Comparison of ENCODE assay signal across 10 cellular contexts in genomic region chr3:45035441-45036301, GRCh38. TPM values are rescaled to one million over a fixed set of nuclear protein-coding genes. Genes with fewer than 3 reads are reported as not detected.
A peak's percentile ranks its signal among the peaks of the same experiment; 100 is the strongest.
DNase-seq lines count a peak whose midpoint lies in the region; ATAC-seq, FAIRE-seq and TF ChIP-seq lines count a peak whose summit lies in the region.
"Had no signal": no experiment of that assay in that cellular context is flagged by ENCODE, and none has a peak within 500 bp of the region (broad histone marks: within the 10 kb centered on the region; RNA-seq: fewer than 3 reads in every experiment).

No MANE protein-coding gene starts in this region.

- H3K36me3 ChIP-seq in brain microvascular endothelial cell (replicated peaks), result no peaks in the 10 kb centered on the region
- no peaks in the 10 kb centered on the region for H3K36me3 ChIP-seq in keratinocyte (ENCODE audit: control insufficient read depth in 2 of 2, extremely low read depth in 1 of 2, insufficient read depth in 2 of 2, low read length in 2 of 2)
- H3K36me3 ChIP-seq: right lobe of liver had no signal

- no peak overlapping the region for H3K9ac ChIP-seq in keratinocyte (ENCODE audit: control insufficient read depth, extremely low read depth, insufficient read depth, low read length)

- H2AFZ ChIP-seq in keratinocyte (ENCODE audit: control insufficient read depth, low read length), result peak overlapping the region; percentile 81

- no peaks in the 10 kb centered on the region for H3K9me1 ChIP-seq in keratinocyte (ENCODE audit: control insufficient read depth, extremely low read depth, insufficient read depth, low read length)

- no peak for FAIRE-seq in keratinocyte (lab: Jason Lieb, UNC)
- FAIRE-seq: A549 had no signal

- TF ChIP-seq CTCF in brain microvascular endothelial cell (IDR thresholded peaks at IDR 0.05; ENCODE audit: low read depth, low read length, missing control alignments) (peak; percentile 25), keratinocyte (optimal IDR thresholded peaks at IDR 0.05 in 1 of 3, IDR thresholded peaks at IDR 0.05 in 1 of 3, conservative IDR thresholded peaks at IDR 0.05 in 1 of 3; ENCODE audit: extremely low read depth in 1 of 3, insufficient read depth in 2 of 3, low read length in 3 of 3) (peak in 1 of 3 experiments; percentile 1)

- peaks cover 15% of the 10 kb centered on the region for H3K4me1 ChIP-seq in keratinocyte (ENCODE audit: control insufficient read depth, extremely low read depth, insufficient read depth, low read length)
- H3K4me1 ChIP-seq: A549 had no signal

- H3K4me2 ChIP-seq in keratinocyte (ENCODE audit: control insufficient read depth, extremely low read depth, insufficient read depth, low read depth, low read length), result peak overlapping the region; percentile 76
- H3K4me2 ChIP-seq: A549 had no signal

- no peaks in the 10 kb centered on the region for H3K9me3 ChIP-seq in keratinocyte (ENCODE audit: control insufficient read depth, low read depth, low read length)
- H3K9me3 ChIP-seq: A549, right lobe of liver had no signal

- H3K79me2 ChIP-seq in keratinocyte (ENCODE audit: control insufficient read depth, insufficient read depth, low read length), result no peaks in the 10 kb centered on the region

- DNase-seq in DMS53 (lab: John Stamatoyannopoulos, UW) (peak; percentile 39), DMS53 treated with DMSO at 0.1 percent for 48 hours (lab: John Stamatoyannopoulos, UW; ENCODE audit: unreplicated experiment) (no peak), brain microvascular endothelial cell (no peak), keratinocyte (ENCODE audit: low read depth, low spot score) (no peak), NCI-H1930 (lab: John Stamatoyannopoulos, UW) (no peak)
- peak; percentile 41 for DNase-seq in stimulated activated CD8-positive, alpha-beta memory T cell treated with anti-CD3 and anti-CD28 coated beads, Interleukin-4, amount 100 ng/mL, for 48 hours

- H3K27ac ChIP-seq in brain microvascular endothelial cell (no peak overlapping the region), keratinocyte (ENCODE audit: control insufficient read depth, insufficient read depth, low read length) (no peak overlapping the region)
- H3K27ac ChIP-seq: A549, right lobe of liver had no signal

- dilution Hi-C loops in keratinocyte (cut with MboI; ENCODE audit: extremely low pct_ligation_motif_present, low sequenced_read_pairs), result no loop called here

- ATAC-seq in HG02610 (IDR thresholded peaks at IDR 0.05; ENCODE audit: unreplicated experiment) (no peak), GM21526 (IDR thresholded peaks at IDR 0.05; ENCODE audit: low FRiP score, unreplicated experiment) (no peak)
- ATAC-seq: A549 had no signal

- H4K20me1 ChIP-seq in keratinocyte (ENCODE audit: control insufficient read depth, extremely low read depth, insufficient read depth, low read length), result no peaks in the 10 kb centered on the region

- H3K4me3 ChIP-seq in brain microvascular endothelial cell (ENCODE audit: low read depth, low read length), result peak overlapping the region; percentile 47
- peak overlapping the region in 2 of 3 experiments; percentile 30 to 47 for H3K4me3 ChIP-seq in keratinocyte (ENCODE audit: control insufficient read depth in 2 of 3, extremely low read depth in 1 of 3, insufficient read depth in 2 of 3, low read depth in 1 of 3, low read length in 3 of 3)
- H3K4me3 ChIP-seq: A549 had no signal

- no peaks in the 10 kb centered on the region for H3K27me3 ChIP-seq in brain microvascular endothelial cell (replicated peaks)
- no peaks in the 10 kb centered on the region for H3K27me3 ChIP-seq in keratinocyte (ENCODE audit: control insufficient read depth, extremely low read depth, insufficient read depth, low read length)
- H3K27me3 ChIP-seq: right lobe of liver had no signal

- in situ Hi-C loops in brain microvascular endothelial cell (cut with HindIII; ENCODE audit: low pct_ligation_motif_present, low sequenced_read_pairs), result loop anchor here (25.0 kb wide), 1 partner anchor 477 kb away; no protein-coding TSS in a partner anchor

RNA-seq across cellular contexts. Expression of gene CLEC3B, which starts 9.6 kb away (rescaled TPM):
- 0.08 TPM in 1 of 3 replicates, not detected in the others for polyA plus RNA-seq in keratinocyte
- not detected for polyA plus RNA-seq in keratinocyte (2011; ENCODE audit: low read depth)
- polyA plus RNA-seq in keratinocyte (2011; cell fraction: cytosol; rRNA removed), result not detected in 2 replicates
- polyA plus RNA-seq in keratinocyte (2011; cell fraction: nucleus; rRNA removed), result 0.16 TPM in 1 of 2 replicates, not detected in the other
- polyA plus RNA-seq in keratinocyte (2012; ENCODE audit: low replicate concordance), result not detected in 2 replicates
- 0.20 TPM in 1 of 3 replicates, not detected in the others for polyA minus RNA-seq in keratinocyte
- polyA minus RNA-seq in keratinocyte (2011; cell fraction: cytosol; rRNA and poly(A)+ RNA removed), result not detected
- polyA minus RNA-seq in keratinocyte (2011; cell fraction: nucleus; rRNA and poly(A)+ RNA removed), result 0.63 TPM in 1 of 2 replicates, not detected in the other
- polyA plus RNA-seq: A549 had no signal

RNA-seq across cellular contexts. Expression of gene EXOSC7, which starts 59.6 kb away (rescaled TPM):
- polyA plus RNA-seq in keratinocyte, result 75.9 to 94.4 TPM (median 89.3 TPM) in 3 replicates
- polyA plus RNA-seq in keratinocyte (2011; ENCODE audit: low read depth), result 52.6 TPM
- 58.5 and 64.7 TPM in 2 replicates for polyA plus RNA-seq in keratinocyte (2011; cell fraction: cytosol; rRNA removed)
- 63.5 and 83.2 TPM in 2 replicates for polyA plus RNA-seq in keratinocyte (2011; cell fraction: nucleus; rRNA removed)
- 77.0 and 80.2 TPM in 2 replicates for polyA plus RNA-seq in keratinocyte (2012; ENCODE audit: low replicate concordance)
- polyA minus RNA-seq in keratinocyte, result 17.1 to 49.2 TPM (median 30.2 TPM) in 3 replicates
- polyA minus RNA-seq in keratinocyte (2011; cell fraction: cytosol; rRNA and poly(A)+ RNA removed), result 21.9 TPM
- 19.9 and 28.8 TPM in 2 replicates for polyA minus RNA-seq in keratinocyte (2011; cell fraction: nucleus; rRNA and poly(A)+ RNA removed)

RNA-seq across cellular contexts. Expression of gene ZDHHC3, which starts 59.7 kb away (rescaled TPM):
- polyA plus RNA-seq in keratinocyte, result 151 to 203 TPM (median 162 TPM) in 3 replicates
- 50.8 TPM for polyA plus RNA-seq in keratinocyte (2011; ENCODE audit: low read depth)
- polyA plus RNA-seq in keratinocyte (2011; cell fraction: cytosol; rRNA removed), result 193 and 216 TPM in 2 replicates
- 123 and 154 TPM in 2 replicates for polyA plus RNA-seq in keratinocyte (2011; cell fraction: nucleus; rRNA removed)
- polyA plus RNA-seq in keratinocyte (2012; ENCODE audit: low replicate concordance), result 68.9 and 89.7 TPM in 2 replicates
- polyA minus RNA-seq in keratinocyte, result 381 to 451 TPM (median 383 TPM) in 3 replicates
- polyA minus RNA-seq in keratinocyte (2011; cell fraction: cytosol; rRNA and poly(A)+ RNA removed), result 123 TPM
- polyA minus RNA-seq in keratinocyte (2011; cell fraction: nucleus; rRNA and poly(A)+ RNA removed), result 61.2 and 113 TPM in 2 replicates

Comparison
In these comparisons a context has a peak if more than half of its experiments do, and no peak if none do; other contexts are left out.
1. DNase-seq: peak in DMS53 (single experiment) and stimulated activated CD8-positive, alpha-beta memory T cell treated with anti-CD3 and anti-CD28 coated beads, Interleukin-4, amount 100 ng/mL, for 48 hours (single experiment); none in DMS53 treated with DMSO at 0.1 percent for 48 hours (single experiment), brain microvascular endothelial cell (single experiment), keratinocyte (single experiment) and NCI-H1930 (0 of 2).